32 cellular contexts compared by ENCODE assay signal in the genomic region with DNA sequence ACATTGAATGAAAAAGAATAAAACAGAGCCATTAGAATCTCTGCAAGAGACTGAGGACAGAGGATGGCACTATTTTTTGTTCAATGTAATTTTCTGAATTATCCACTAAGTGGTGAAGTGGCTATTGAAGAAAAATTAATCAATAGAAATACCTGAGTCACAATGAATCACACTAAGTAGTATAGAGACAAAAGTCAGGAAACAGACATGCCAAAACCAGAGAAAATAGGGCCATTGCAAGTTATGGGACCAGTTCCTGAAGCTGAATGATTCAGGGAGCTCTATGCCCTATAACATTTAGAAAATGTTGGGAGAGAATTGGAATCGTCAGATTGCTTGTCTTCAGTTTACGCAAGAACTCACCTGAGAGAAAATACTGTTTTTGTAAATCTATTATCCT.
"Had no signal": no experiment of that assay in that cellular context is flagged by ENCODE, and none has a peak within 500 bp of the region (broad histone marks: within the 10 kb centered on the region; RNA-seq: fewer than 3 reads in every experiment).

No MANE protein-coding gene starts in this region.

- H3K4me3 Mint-ChIP-seq: activated B cell treated with CpG ODN at 0.5 μM for 24 hours; activated CD4-positive, alpha-beta memory T cell treated with anti-CD3 and anti-CD28 coated beads for 36 hours; activated CD4-positive, alpha-beta T cell treated with anti-CD3 and anti-CD28 coated beads, Interleukin-2, amount 10 ng/mL, durations not matched to agents 24 days and 14 days; activated CD8-positive, alpha-beta T cell treated with anti-CD3 and anti-CD28 coated beads for 36 hours; activated naive CD4-positive, alpha-beta T cell treated with anti-CD3 and anti-CD28 coated beads, Interleukin-2, amount 10 ng/mL, durations not matched to agents 7 days and 5 days; activated naive CD4-positive, alpha-beta T cell treated with anti-CD3 and anti-CD28 coated beads, Interleukin-2, amount 50 U/mL, for 24 hours; activated naive CD8-positive, alpha-beta T cell; activated naive CD8-positive, alpha-beta T cell treated with anti-CD3 and anti-CD28 coated beads, Interleukin-2, amount 10 ng/mL, durations not matched to agents 7 days and 5 days; activated naive CD8-positive, alpha-beta T cell treated with anti-CD3 and anti-CD28 coated beads, Interleukin-2, amount 50 U/mL, for 24 hours; activated T-cell treated with anti-CD3 and anti-CD28 coated beads, Interleukin-2, amount 50 U/mL, for 24 hours; brain; T-helper 1 cell treated with Interleukin-12 subunit alpha and Interleukin-12 subunit beta and Interleukin-4 antibody, amounts not matched to agents 30 μg/mL and 1 μg/mL, for 36 hours; T-helper 2 cell treated with Interferon-gamma antibody and Interleukin-4, amounts not matched to agents 5 μg/mL and 100 μg/mL, for 36 hours had no signal

- H3K4me1 ChIP-seq: ascending aorta had no signal

- H3K27me3 Mint-ChIP-seq: activated CD4-positive, alpha-beta T cell treated with anti-CD3 and anti-CD28 coated beads, Interleukin-2, amount 10 ng/mL, durations not matched to agents 24 days and 14 days; activated CD8-positive, alpha-beta T cell treated with anti-CD3 and anti-CD28 coated beads for 36 hours; activated naive CD4-positive, alpha-beta T cell treated with anti-CD3 and anti-CD28 coated beads, Interleukin-2, amount 10 ng/mL, durations not matched to agents 7 days and 5 days; activated naive CD4-positive, alpha-beta T cell treated with anti-CD3 and anti-CD28 coated beads, Interleukin-2, amount 50 U/mL, for 24 hours; activated naive CD8-positive, alpha-beta T cell; activated naive CD8-positive, alpha-beta T cell treated with anti-CD3 and anti-CD28 coated beads, Interleukin-2, amount 10 ng/mL, durations not matched to agents 7 days and 5 days; activated naive CD8-positive, alpha-beta T cell treated with anti-CD3 and anti-CD28 coated beads, Interleukin-2, amount 50 U/mL, for 24 hours; activated T-cell treated with anti-CD3 and anti-CD28 coated beads, Interleukin-2, amount 50 U/mL, for 24 hours had no signal

- H3K4me3 ChIP-seq: ascending aorta had no signal

- H3K27me3 ChIP-seq: ascending aorta had no signal

- H3K36me3 Mint-ChIP-seq: activated CD4-positive, alpha-beta memory T cell treated with anti-CD3 and anti-CD28 coated beads for 36 hours; activated naive CD4-positive, alpha-beta T cell treated with anti-CD3 and anti-CD28 coated beads, Interleukin-2, amount 10 ng/mL, durations not matched to agents 7 days and 5 days; activated naive CD4-positive, alpha-beta T cell treated with anti-CD3 and anti-CD28 coated beads, Interleukin-2, amount 50 U/mL, for 24 hours; activated naive CD8-positive, alpha-beta T cell; activated naive CD8-positive, alpha-beta T cell treated with anti-CD3 and anti-CD28 coated beads, Interleukin-2, amount 10 ng/mL, durations not matched to agents 7 days and 5 days; brain had no signal

- DNase-seq: activated B cell treated with CpG ODN at 0.5 μM for 24 hours; activated CD4-positive, alpha-beta memory T cell treated with anti-CD3 and anti-CD28 coated beads for 36 hours; activated CD4-positive, alpha-beta T cell treated with anti-CD3 and anti-CD28 coated beads for 4 hours; activated CD4-positive, alpha-beta T cell treated with anti-CD3 and anti-CD28 coated beads, Interleukin-2, amount 10 ng/mL, durations not matched to agents 24 days and 14 days; activated CD4-positive, alpha-beta T cell treated with anti-CD3 and anti-CD28 coated beads, Interleukin-2, amount 50 U/mL, for 1 hour; activated CD4-positive, alpha-beta T cell treated with anti-CD3 and anti-CD28 coated beads, Interleukin-2, amount 50 U/mL, for 4 hours; activated CD4-positive, CD25-positive, alpha-beta regulatory T cell treated with anti-CD3 and anti-CD28 coated beads, Interleukin-2, amount 50 U/mL, for 72 hours; activated CD8-positive, alpha-beta memory T cell treated with anti-CD3 and anti-CD28 coated beads, Interleukin-2, amount 50 U/mL, for 4 hours; activated CD8-positive, alpha-beta T cell treated with anti-CD3 and anti-CD28 coated beads for 36 hours; activated effector memory CD4-positive, alpha-beta T cell treated with Interleukin-2 at 50 U/mL for 16 hours; activated gamma-delta T cell; activated naive CD4-positive, alpha-beta T cell treated with anti-CD3 and anti-CD28 coated beads, Interleukin-2, amount 10 ng/mL, durations not matched to agents 7 days and 5 days; activated naive CD4-positive, alpha-beta T cell treated with Interleukin-2 at 50 U/mL for 16 hours; activated naive CD8-positive, alpha-beta T cell treated with anti-CD3 and anti-CD28 coated beads, Interleukin-2, amount 10 ng/mL, durations not matched to agents 7 days and 5 days; activated naive CD8-positive, alpha-beta T cell treated with anti-CD3 and anti-CD28 coated beads, Interleukin-2, amount 50 U/mL, for 24 hours; activated T-cell treated with anti-CD3 and anti-CD28 coated beads, Interleukin-2, amount 50 U/mL, for 24 hours; activated T-cell treated with anti-CD3 and anti-CD28 coated beads, Interleukin-2, amount 50 U/mL, for 48 hours; amygdala; anterior cingulate cortex; central memory CD4-positive, alpha-beta T cell; T-helper 1 cell; T-helper 2 cell; T-helper 9 cell had no signal

- H3K9me3 ChIP-seq: ascending aorta had no signal

- H3K27ac ChIP-seq: ascending aorta, VCaP had no signal

- ATAC-seq: activated CD8-positive, alpha-beta T cell treated with anti-CD3 and anti-CD28 coated beads for 36 hours; activated naive CD8-positive, alpha-beta T cell treated with anti-CD3 and anti-CD28 coated beads, Interleukin-2, amount 50 U/mL, for 24 hours had no signal

- H3K36me3 ChIP-seq: ascending aorta had no signal

- FAIRE-seq: TTC549 had no signal

- H3K9me3 Mint-ChIP-seq: activated CD4-positive, alpha-beta memory T cell treated with anti-CD3 and anti-CD28 coated beads for 36 hours; activated CD4-positive, alpha-beta T cell treated with anti-CD3 and anti-CD28 coated beads, Interleukin-2, amount 10 ng/mL, durations not matched to agents 24 days and 14 days; activated CD8-positive, alpha-beta T cell treated with anti-CD3 and anti-CD28 coated beads for 36 hours; activated naive CD4-positive, alpha-beta T cell treated with anti-CD3 and anti-CD28 coated beads, Interleukin-2, amount 10 ng/mL, durations not matched to agents 7 days and 5 days; activated naive CD4-positive, alpha-beta T cell treated with anti-CD3 and anti-CD28 coated beads, Interleukin-2, amount 50 U/mL, for 24 hours; activated naive CD8-positive, alpha-beta T cell treated with anti-CD3 and anti-CD28 coated beads, Interleukin-2, amount 10 ng/mL, durations not matched to agents 7 days and 5 days; activated naive CD8-positive, alpha-beta T cell treated with anti-CD3 and anti-CD28 coated beads, Interleukin-2, amount 50 U/mL, for 24 hours; activated T-cell treated with anti-CD3 and anti-CD28 coated beads, Interleukin-2, amount 50 U/mL, for 24 hours; activated T-helper 2 cell treated with anti-CD3 and anti-CD28 coated beads, Interferon-gamma antibody, Interleukin-2, Interleukin-4, amounts not matched to agents 10 μg/mL and 5 μg/mL and 100 μg/mL, durations not matched to agents 14 hours and 24 hours and 36 hours; brain; T-helper 1 cell treated with Interleukin-12 subunit alpha and Interleukin-12 subunit beta and Interleukin-4 antibody, amounts not matched to agents 30 μg/mL and 1 μg/mL, for 36 hours; T-helper 2 cell treated with Interferon-gamma antibody and Interleukin-4, amounts not matched to agents 5 μg/mL and 100 μg/mL, for 36 hours had no signal

- H3K27ac Mint-ChIP-seq: activated B cell treated with CpG ODN at 0.5 μM for 24 hours; activated CD4-positive, alpha-beta memory T cell treated with anti-CD3 and anti-CD28 coated beads for 36 hours; activated CD4-positive, alpha-beta T cell treated with anti-CD3 and anti-CD28 coated beads, Interleukin-2, amount 10 ng/mL, durations not matched to agents 24 days and 14 days; activated CD8-positive, alpha-beta T cell treated with anti-CD3 and anti-CD28 coated beads for 36 hours; activated naive CD4-positive, alpha-beta T cell treated with anti-CD3 and anti-CD28 coated beads, Interleukin-2, amount 10 ng/mL, durations not matched to agents 7 days and 5 days; activated naive CD4-positive, alpha-beta T cell treated with anti-CD3 and anti-CD28 coated beads, Interleukin-2, amount 50 U/mL, for 24 hours; activated naive CD8-positive, alpha-beta T cell; activated naive CD8-positive, alpha-beta T cell treated with anti-CD3 and anti-CD28 coated beads, Interleukin-2, amount 10 ng/mL, durations not matched to agents 7 days and 5 days; activated naive CD8-positive, alpha-beta T cell treated with anti-CD3 and anti-CD28 coated beads, Interleukin-2, amount 50 U/mL, for 24 hours; activated T-cell treated with anti-CD3 and anti-CD28 coated beads, Interleukin-2, amount 50 U/mL, for 24 hours; activated T-helper 2 cell treated with anti-CD3 and anti-CD28 coated beads, Interferon-gamma antibody, Interleukin-2, Interleukin-4, amounts not matched to agents 10 μg/mL and 5 μg/mL and 100 μg/mL, durations not matched to agents 14 hours and 24 hours and 36 hours; brain; T-helper 1 cell treated with Interleukin-12 subunit alpha and Interleukin-12 subunit beta and Interleukin-4 antibody, amounts not matched to agents 30 μg/mL and 1 μg/mL, for 36 hours; T-helper 2 cell treated with Interferon-gamma antibody and Interleukin-4, amounts not matched to agents 5 μg/mL and 100 μg/mL, for 36 hours had no signal

- H3K4me1 Mint-ChIP-seq: activated B cell treated with CpG ODN at 0.5 μM for 24 hours; activated CD4-positive, alpha-beta T cell treated with anti-CD3 and anti-CD28 coated beads, Interleukin-2, amount 10 ng/mL, durations not matched to agents 24 days and 14 days; activated naive CD4-positive, alpha-beta T cell treated with anti-CD3 and anti-CD28 coated beads, Interleukin-2, amount 10 ng/mL, durations not matched to agents 7 days and 5 days; activated naive CD4-positive, alpha-beta T cell treated with anti-CD3 and anti-CD28 coated beads, Interleukin-2, amount 50 U/mL, for 24 hours; activated naive CD8-positive, alpha-beta T cell treated with anti-CD3 and anti-CD28 coated beads, Interleukin-2, amount 10 ng/mL, durations not matched to agents 7 days and 5 days; activated naive CD8-positive, alpha-beta T cell treated with anti-CD3 and anti-CD28 coated beads, Interleukin-2, amount 50 U/mL, for 24 hours; brain had no signal
